In genomic region chr11:62610403-62610802, GRCh38 we compare ENCODE assay signal across 16 cellular contexts. TPM values are rescaled to one million over a fixed set of nuclear protein-coding genes. Genes with fewer than 3 reads are reported as not detected.
A peak's percentile ranks its signal among the peaks of the same experiment; 100 is the strongest.
DNase-seq lines count a peak whose midpoint lies in the region; ATAC-seq, FAIRE-seq and TF ChIP-seq lines count a peak whose summit lies in the region.
"Had no signal": no experiment of that assay in that cellular context is flagged by ENCODE, and none has a peak within 500 bp of the region (broad histone marks: within the 10 kb centered on the region; RNA-seq: fewer than 3 reads in every experiment).

No MANE protein-coding gene starts in this region.

- DNase-seq in HepG2 (ENCODE audit: low spot score) (no peak), right lobe of liver (no peak), activated B cell treated with CpG ODN at 0.5 μM for 24 hours (no peak), immature natural killer cell (no peak), lower leg skin (ENCODE audit: low spot score in 2 of 2) (no peak), dermis blood vessel endothelial cell (no peak), DMS153 treated with DMSO at 0.1 percent for 48 hours (lab: John Stamatoyannopoulos, UW; ENCODE audit: unreplicated experiment) (no peak), left lobe of liver (ENCODE audit: low spot score) (no peak)
- DNase-seq: activated gamma-delta T cell treated with Interleukin-2 at 50 U/mL for 16 hours; esophagus squamous epithelium; mesendoderm; NCI-H1694; NCI-H526; SHP77 treated with DMSO at 0.1 percent for 48 hours; stimulated activated CD4-positive, alpha-beta T cell treated with anti-CD3 and anti-CD28 coated beads, Interleukin-2, amount 100 ng/mL, for 24 hours had no signal

- H3K27me3 ChIP-seq in HepG2 (ENCODE audit: control insufficient read depth in 1 of 2, insufficient read depth in 2 of 2, low read length in 2 of 2) = no peaks in the 10 kb centered on the region; a peak in 1 of 5 replicates
- H3K27me3 ChIP-seq in right lobe of liver = no peaks in the 10 kb centered on the region
- H3K27me3 ChIP-seq: esophagus squamous epithelium had no signal

- H3K27me3 Mint-ChIP-seq in activated B cell treated with CpG ODN at 0.5 μM for 24 hours (no peaks in the 10 kb centered on the region), immature natural killer cell (ENCODE audit: low read depth in 3 of 3) (peaks cover 0 to 9% (median 3%) of the 10 kb centered on the region in 3 donors)

- peak overlapping the region; percentile 93 for H3K4me3 Mint-ChIP-seq in activated B cell treated with CpG ODN at 0.5 μM for 24 hours
- peak overlapping the region; percentile 44 to 73 (median 66) for H3K4me3 Mint-ChIP-seq in immature natural killer cell

- H3K27ac ChIP-seq in HepG2 (ENCODE audit: extremely low read length, insufficient read depth, low read length) = no peak overlapping the region
- H3K27ac ChIP-seq in right lobe of liver = no peak overlapping the region

- TF ChIP-seq POLR2A in HepG2 (IDR thresholded peaks at IDR 0.05; ENCODE audit: insufficient read depth in 1 of 2, low read depth in 2 of 2, low read length in 2 of 2) = no peak
- TF ChIP-seq POLR2A in right lobe of liver (IDR thresholded peaks at IDR 0.05) = no peak
- no peak for TF ChIP-seq POLR2A in lower leg skin (IDR thresholded peaks at IDR 0.05)

- H3K36me3 ChIP-seq in HepG2 (replicated peaks in 1 of 2; ENCODE audit: control insufficient read depth in 1 of 2, insufficient read depth in 2 of 2, low read length in 2 of 2) = no peaks in the 10 kb centered on the region; a peak in 2 of 5 replicates
- no peaks in the 10 kb centered on the region for H3K36me3 ChIP-seq in right lobe of liver
- H3K36me3 ChIP-seq: prostate gland had no signal

- CTCF ChIA-PET in HepG2 (lab: Yijun Ruan, JAX; ENCODE audit: low intra/inter-chr PET ratio, low total read pairs) (interaction anchor here (0.6 kb wide), 1 partner anchor 49 kb away, joined by 3 read pairs; no protein-coding TSS in a partner anchor), activated B cell treated with CpG ODN at 0.5 μM for 24 hours (lab: Charles Lee) (interaction anchor here (2.2 kb wide), 1 partner anchor 186 kb away, joined by 6 read pairs; no protein-coding TSS in a partner anchor)

- in situ Hi-C loops in HepG2 (cut with HindIII; ENCODE audit: extremely low pct_ligation_motif_present, low pct_unique_long_range_greater_than_20kb) = no loop called here

- TF ChIP-seq RAD21 in HepG2 (CRISPR knock-in tag; IDR thresholded peaks at IDR 0.05) = no peak

- peak overlapping the region; percentile 46 for H3K27ac Mint-ChIP-seq in activated B cell treated with CpG ODN at 0.5 μM for 24 hours
- peak overlapping the region; percentile 64 to 98 (median 80) for H3K27ac Mint-ChIP-seq in immature natural killer cell

- H3K4me1 ChIP-seq in HepG2 (ENCODE audit: insufficient read depth, low read length) = peaks cover 61% of the 10 kb centered on the region
- peaks cover 0 to 29% (median 12%) of the 10 kb centered on the region in 4 donors for H3K4me1 ChIP-seq in right lobe of liver

- TF ChIP-seq CTCF in HepG2 (CRISPR knock-in tag; IDR thresholded peaks at IDR 0.05) = no peak
- no peak for TF ChIP-seq CTCF in right lobe of liver (IDR thresholded peaks at IDR 0.05)
- TF ChIP-seq CTCF in activated B cell treated with CpG ODN at 0.5 μM for 24 hours (IDR thresholded peaks at IDR 0.05) = no peak
- no peak for TF ChIP-seq CTCF in lower leg skin (IDR thresholded peaks at IDR 0.05)

- no peaks in the 10 kb centered on the region for H4K20me1 ChIP-seq in HepG2 (ENCODE audit: insufficient read depth, low read length)

- H3K79me2 ChIP-seq in HepG2 (ENCODE audit: insufficient read depth, low read length) = peaks cover 2% of the 10 kb centered on the region

- H3K36me3 Mint-ChIP-seq in activated B cell treated with CpG ODN at 0.5 μM for 24 hours (ENCODE audit: low read depth) (peaks cover 54% of the 10 kb centered on the region), immature natural killer cell (peaks cover 5 to 19% (median 11%) of the 10 kb centered on the region in 3 donors)

- no peak overlapping the region for H3K4me3 ChIP-seq in HepG2 (replicated peaks in 1 of 3; ENCODE audit: insufficient read depth in 1 of 3, low read depth in 2 of 3, low read length in 3 of 3)
- H3K4me3 ChIP-seq in right lobe of liver = no peak overlapping the region
- H3K4me3 ChIP-seq in lower leg skin (ENCODE audit: low read depth, poor library complexity, severe bottlenecking) = no peak overlapping the region
- H3K4me3 ChIP-seq: prostate gland had no signal

- peaks cover 31% of the 10 kb centered on the region for H3K4me1 Mint-ChIP-seq in activated B cell treated with CpG ODN at 0.5 μM for 24 hours
- peaks cover 22 to 31% of the 10 kb centered on the region in 2 donors for H3K4me1 Mint-ChIP-seq in immature natural killer cell

- peak overlapping the region; percentile 96; the same call in 1 of the 2 replicates for H3K4me2 ChIP-seq in HepG2 (ENCODE audit: low read depth, low read length)

- no peak for FAIRE-seq in HepG2 (lab: Jason Lieb, UNC)

- 89% methylated on average over 4 of the region's 6 CpGs for WGBS in HepG2 (ENCODE audit: low lambda C conversion rate)
- 53% methylated on average over 3 of the region's 6 CpGs for WGBS in right lobe of liver (ENCODE audit: insufficient coverage, low coverage, low lambda C conversion rate, missing lambda C conversion rate)
- WGBS in lower leg skin, 2 donors = 93 to 95% methylated on average over 6 of the region's 6 CpGs

- H3K9me3 Mint-ChIP-seq in activated B cell treated with CpG ODN at 0.5 μM for 24 hours (no peaks in the 10 kb centered on the region), immature natural killer cell (no peaks in the 10 kb centered on the region)

- H3K9me3 ChIP-seq in HepG2 (ENCODE audit: low read length) (no peaks in the 10 kb centered on the region), right lobe of liver (no peaks in the 10 kb centered on the region)
- H3K9me3 ChIP-seq: esophagus squamous epithelium, prostate gland had no signal

- peak overlapping the region; percentile 80; the same call in 1 of the 2 replicates for H3K9ac ChIP-seq in HepG2 (ENCODE audit: insufficient read depth, low read depth, low read length)

- no peak overlapping the region for H2AFZ ChIP-seq in HepG2 (ENCODE audit: low read length)

- no TSS peak for BruUV-seq in HepG2 (replicated peaks; lab: Mats Ljungman, UMichigan)

- POLR2A ChIA-PET in HepG2 (lab: Yijun Ruan, JAX) = interaction anchor here (1.5 to 4.0 kb wide), 7 partner anchors 9 to 55 kb away, joined by 5 to 39 read pairs (median 20); partner anchors contain the start of genes B3GAT3, C11orf98, CSKMT and EEF1G
- POLR2A ChIA-PET in activated B cell treated with CpG ODN at 0.5 μM for 24 hours (lab: Charles Lee) = interaction anchor here (0.5 to 5.8 kb wide), 11 partner anchors 7 to 208 kb away, joined by 3 to 63 read pairs (median 5); partner anchors contain the start of genes B3GAT3, C11orf98, CSKMT and EEF1G

- intact Hi-C loops in HepG2 (cut with micrococcal nuclease; ENCODE audit: unreplicated experiment) (loop anchor here (5.0 kb wide), 1 partner anchor 42 kb away; the partner anchor contains the start of gene INTS5), right lobe of liver (cut with DNase I) (loop anchor here in 1 of 2 donors (10.0 kb wide), 1 partner anchor 64 kb away; the partner anchor contains the start of genes LBHD1, UBXN1 and UQCC3), activated B cell treated with CpG ODN at 0.5 μM for 24 hours (cut with micrococcal nuclease) (loop anchor here (5.0 kb wide), 1 partner anchor 232 kb away; no protein-coding TSS in a partner anchor), lower leg skin (cut with DNase I; ENCODE audit: low total_unique reads) (no loop called here)

- no peak for TF ChIP-seq EP300 in HepG2 (IDR thresholded peaks at IDR 0.05; ENCODE audit: low read depth in 2 of 2, low read length in 2 of 2)
- TF ChIP-seq EP300 in HepG2 (CRISPR knock-in tag; IDR thresholded peaks at IDR 0.05; ENCODE audit: borderline replicate concordance) = no peak

- ATAC-seq in HepG2 = no peak
- ATAC-seq in right lobe of liver = no peak
- no peak for ATAC-seq in activated B cell treated with CpG ODN at 0.5 μM for 24 hours (ENCODE audit: low read depth)
- ATAC-seq in left lobe of liver = no peak

RNA-seq across cellular contexts. Expression of gene EML3, which starts 2.2 kb away (rescaled TPM):
- total RNA-seq in HepG2 (2016; rRNA removed; fragmentation: Illumina TruSeq; extraction: Trizol) (4.6 and 10.6 TPM in 2 replicates), right lobe of liver (10 to 100 TPM; 19.1 to 36.4 (median 22.7) TPM), activated B cell treated with CpG ODN at 0.5 μM for 24 hours (115 and 128 TPM in 2 replicates), lower leg skin (10 to 100 TPM; 39.5 to 61.0 (median 42.9) TPM), dermis blood vessel endothelial cell (40.2 and 42.1 TPM in 2 replicates), left lobe of liver (29.9 TPM)
- total RNA-seq in HepG2 (2016; cell fraction: cytosol; rRNA removed; fragmentation: Illumina TruSeq; extraction: Trizol; ENCODE audit: low read depth) = 5.0 and 5.5 TPM in 2 replicates
- total RNA-seq in HepG2 (2016; cell fraction: insoluble cytoplasmic fraction; rRNA removed; fragmentation: Illumina TruSeq; extraction: Trizol) = 4.2 and 9.0 TPM in 2 replicates
- 4.8 and 7.0 TPM in 2 replicates for total RNA-seq in HepG2 (2016; cell fraction: membrane; rRNA removed; fragmentation: Illumina TruSeq; extraction: Trizol)
- total RNA-seq in HepG2 (2016; cell fraction: nucleus; rRNA removed; fragmentation: Illumina TruSeq; extraction: Trizol) = 9.2 and 9.5 TPM in 2 replicates
- polyA plus RNA-seq in HepG2 (2011; rRNA removed) (12.3 and 16.6 TPM in 2 replicates), immature natural killer cell (10 to 100 TPM; 15.9 to 25.8 (median 17.9) TPM)
- polyA plus RNA-seq in HepG2 (2011; cell fraction: cytosol; rRNA removed) = 7.8 and 7.9 TPM in 2 replicates
- 105 and 119 TPM in 2 replicates for polyA plus RNA-seq in HepG2 (2011; cell fraction: nucleus; rRNA removed)
- 14.9 and 16.7 TPM in 2 replicates for polyA plus RNA-seq in HepG2 (2012)
- polyA plus RNA-seq in HepG2 (2016; cell fraction: cytosol; fragmentation: Illumina TruSeq; extraction: Trizol; ENCODE audit: low read depth) = 1.3 and 2.0 TPM in 2 replicates
- 6.5 and 7.1 TPM in 2 replicates for polyA plus RNA-seq in HepG2 (2016; cell fraction: insoluble cytoplasmic fraction; fragmentation: Illumina TruSeq; extraction: Trizol; ENCODE audit: low read depth)
- polyA plus RNA-seq in HepG2 (2016; cell fraction: membrane; fragmentation: Illumina TruSeq; extraction: Trizol; ENCODE audit: low read depth) = 2.2 and 2.5 TPM in 2 replicates
- 33.3 and 38.2 TPM in 2 replicates for polyA plus RNA-seq in HepG2 (2016; cell fraction: nucleus; fragmentation: Illumina TruSeq; extraction: Trizol; ENCODE audit: insufficient read depth, low read depth)
- polyA minus RNA-seq in HepG2 (2011; rRNA and poly(A)+ RNA removed; ENCODE audit: low replicate concordance) = 14.6 and 43.9 TPM in 2 replicates
- polyA minus RNA-seq in HepG2 (2011; cell fraction: cytosol; rRNA and poly(A)+ RNA removed) = 3.8 and 6.3 TPM in 2 replicates
- polyA minus RNA-seq in HepG2 (2011; cell fraction: nucleus; rRNA and poly(A)+ RNA removed) = 11.2 and 14.0 TPM in 2 replicates

RNA-seq across cellular contexts. Expression of gene ROM1, which starts 2.7 kb away (rescaled TPM):
- 1.8 and 2.4 TPM in 2 replicates for total RNA-seq in HepG2 (2016; rRNA removed; fragmentation: Illumina TruSeq; extraction: Trizol)
- total RNA-seq in HepG2 (2016; cell fraction: cytosol; rRNA removed; fragmentation: Illumina TruSeq; extraction: Trizol; ENCODE audit: low read depth) = 2.8 and 4.2 TPM in 2 replicates
- total RNA-seq in HepG2 (2016; cell fraction: insoluble cytoplasmic fraction; rRNA removed; fragmentation: Illumina TruSeq; extraction: Trizol) = 2.9 and 3.2 TPM in 2 replicates
- total RNA-seq in HepG2 (2016; cell fraction: membrane; rRNA removed; fragmentation: Illumina TruSeq; extraction: Trizol) = 2.5 and 3.7 TPM in 2 replicates
- 1.0 and 2.0 TPM in 2 replicates for total RNA-seq in HepG2 (2016; cell fraction: nucleus; rRNA removed; fragmentation: Illumina TruSeq; extraction: Trizol)
- polyA plus RNA-seq in HepG2 (2011; rRNA removed) = 1.2 and 1.6 TPM in 2 replicates
- polyA plus RNA-seq in HepG2 (2011; cell fraction: cytosol; rRNA removed) = 1.3 and 1.4 TPM in 2 replicates
- polyA plus RNA-seq in HepG2 (2011; cell fraction: nucleus; rRNA removed) = 1.5 and 1.6 TPM in 2 replicates
- 1.0 and 1.8 TPM in 2 replicates for polyA plus RNA-seq in HepG2 (2012)
- 3.0 and 3.4 TPM in 2 replicates for polyA plus RNA-seq in HepG2 (2016; cell fraction: cytosol; fragmentation: Illumina TruSeq; extraction: Trizol; ENCODE audit: low read depth)
- polyA plus RNA-seq in HepG2 (2016; cell fraction: insoluble cytoplasmic fraction; fragmentation: Illumina TruSeq; extraction: Trizol; ENCODE audit: low read depth) = 1.7 and 1.9 TPM in 2 replicates
- polyA plus RNA-seq in HepG2 (2016; cell fraction: membrane; fragmentation: Illumina TruSeq; extraction: Trizol; ENCODE audit: low read depth) = 4.9 and 5.0 TPM in 2 replicates
- polyA plus RNA-seq in HepG2 (2016; cell fraction: nucleus; fragmentation: Illumina TruSeq; extraction: Trizol; ENCODE audit: insufficient read depth, low read depth) = 1.8 and 3.1 TPM in 2 replicates
- 0.92 and 3.5 TPM in 2 replicates for polyA minus RNA-seq in HepG2 (2011; rRNA and poly(A)+ RNA removed; ENCODE audit: low replicate concordance)
- polyA minus RNA-seq in HepG2 (2011; cell fraction: cytosol; rRNA and poly(A)+ RNA removed) = not detected in 2 replicates
- 0.39 TPM in 1 of 2 replicates, not detected in the other for polyA minus RNA-seq in HepG2 (2011; cell fraction: nucleus; rRNA and poly(A)+ RNA removed)
- 1 to 10 TPM; 1.1 to 2.9 (median 1.2) TPM for total RNA-seq in right lobe of liver
- total RNA-seq in activated B cell treated with CpG ODN at 0.5 μM for 24 hours = 0.89 and 2.6 TPM in 2 replicates
- 1 to 10 TPM in 2 of 3 donors, under 1 TPM in 1; 0.17 to 2.1 (median 1.6) TPM for polyA plus RNA-seq in immature natural killer cell
- total RNA-seq in lower leg skin = 1 to 10 TPM; 4.0 to 7.6 (median 6.5) TPM
- 5.4 and 5.6 TPM in 2 replicates for total RNA-seq in dermis blood vessel endothelial cell
- total RNA-seq in left lobe of liver = 1.1 TPM

RNA-seq across cellular contexts. Expression of gene MTA2, which starts 8.7 kb away (rescaled TPM):
- total RNA-seq in HepG2 (2016; rRNA removed; fragmentation: Illumina TruSeq; extraction: Trizol) = 58.1 and 70.0 TPM in 2 replicates
- 7.1 and 9.5 TPM in 2 replicates for total RNA-seq in HepG2 (2016; cell fraction: cytosol; rRNA removed; fragmentation: Illumina TruSeq; extraction: Trizol; ENCODE audit: low read depth)
- 50.7 and 71.8 TPM in 2 replicates for total RNA-seq in HepG2 (2016; cell fraction: insoluble cytoplasmic fraction; rRNA removed; fragmentation: Illumina TruSeq; extraction: Trizol)
- 25.5 and 28.8 TPM in 2 replicates for total RNA-seq in HepG2 (2016; cell fraction: membrane; rRNA removed; fragmentation: Illumina TruSeq; extraction: Trizol)
- 47.0 and 57.9 TPM in 2 replicates for total RNA-seq in HepG2 (2016; cell fraction: nucleus; rRNA removed; fragmentation: Illumina TruSeq; extraction: Trizol)
- polyA plus RNA-seq in HepG2 (2011; rRNA removed) = 14.0 and 16.8 TPM in 2 replicates
- polyA plus RNA-seq in HepG2 (2011; cell fraction: cytosol; rRNA removed) = 9.2 and 10.6 TPM in 2 replicates
- 53.6 and 67.6 TPM in 2 replicates for polyA plus RNA-seq in HepG2 (2011; cell fraction: nucleus; rRNA removed)
- polyA plus RNA-seq in HepG2 (2012) = 30.7 and 30.9 TPM in 2 replicates
- 4.0 and 4.5 TPM in 2 replicates for polyA plus RNA-seq in HepG2 (2016; cell fraction: cytosol; fragmentation: Illumina TruSeq; extraction: Trizol; ENCODE audit: low read depth)
- 47.2 and 53.8 TPM in 2 replicates for polyA plus RNA-seq in HepG2 (2016; cell fraction: insoluble cytoplasmic fraction; fragmentation: Illumina TruSeq; extraction: Trizol; ENCODE audit: low read depth)
- 12.6 and 14.0 TPM in 2 replicates for polyA plus RNA-seq in HepG2 (2016; cell fraction: membrane; fragmentation: Illumina TruSeq; extraction: Trizol; ENCODE audit: low read depth)
- 121 and 126 TPM in 2 replicates for polyA plus RNA-seq in HepG2 (2016; cell fraction: nucleus; fragmentation: Illumina TruSeq; extraction: Trizol; ENCODE audit: insufficient read depth, low read depth)
- 21.5 and 102 TPM in 2 replicates for polyA minus RNA-seq in HepG2 (2011; rRNA and poly(A)+ RNA removed; ENCODE audit: low replicate concordance)
- polyA minus RNA-seq in HepG2 (2011; cell fraction: cytosol; rRNA and poly(A)+ RNA removed) = 11.9 and 14.7 TPM in 2 replicates
- 37.2 and 50.7 TPM in 2 replicates for polyA minus RNA-seq in HepG2 (2011; cell fraction: nucleus; rRNA and poly(A)+ RNA removed)
- total RNA-seq in right lobe of liver = 10 to 100 TPM; 20.0 to 38.0 (median 31.8) TPM
- 170 and 175 TPM in 2 replicates for total RNA-seq in activated B cell treated with CpG ODN at 0.5 μM for 24 hours
- 10 to 100 TPM in 2 of 3 donors, 1 to 10 TPM in 1; 9.7 to 48.4 (median 22.4) TPM for polyA plus RNA-seq in immature natural killer cell
- 100 to 1,000 TPM in 2 of 4 donors, 10 to 100 TPM in 2; 91.3 to 139 (median 98.3) TPM for total RNA-seq in lower leg skin
- 190 and 209 TPM in 2 replicates for total RNA-seq in dermis blood vessel endothelial cell
- 24.4 TPM for total RNA-seq in left lobe of liver

RNA-seq across cellular contexts. Expression of gene B3GAT3, which starts 11.4 kb away (rescaled TPM):
- total RNA-seq in HepG2 (2016; rRNA removed; fragmentation: Illumina TruSeq; extraction: Trizol) (8.4 and 21.3 TPM in 2 replicates), right lobe of liver (10 to 100 TPM; 17.1 to 32.8 (median 23.4) TPM), activated B cell treated with CpG ODN at 0.5 μM for 24 hours (48.8 and 56.6 TPM in 2 replicates), lower leg skin (10 to 100 TPM; 29.7 to 51.8 (median 35.2) TPM), dermis blood vessel endothelial cell (16.2 and 18.2 TPM in 2 replicates), left lobe of liver (16.8 TPM)
- total RNA-seq in HepG2 (2016; cell fraction: cytosol; rRNA removed; fragmentation: Illumina TruSeq; extraction: Trizol; ENCODE audit: low read depth) = 7.6 and 8.5 TPM in 2 replicates
- 7.2 and 20.6 TPM in 2 replicates for total RNA-seq in HepG2 (2016; cell fraction: insoluble cytoplasmic fraction; rRNA removed; fragmentation: Illumina TruSeq; extraction: Trizol)
- total RNA-seq in HepG2 (2016; cell fraction: membrane; rRNA removed; fragmentation: Illumina TruSeq; extraction: Trizol) = 12.5 and 15.3 TPM in 2 replicates
- total RNA-seq in HepG2 (2016; cell fraction: nucleus; rRNA removed; fragmentation: Illumina TruSeq; extraction: Trizol) = 17.4 and 18.9 TPM in 2 replicates
- polyA plus RNA-seq in HepG2 (2011; rRNA removed) (26.1 and 40.4 TPM in 2 replicates), immature natural killer cell (10 to 100 TPM; 35.5 to 54.1 (median 49.7) TPM)
- polyA plus RNA-seq in HepG2 (2011; cell fraction: cytosol; rRNA removed) = 30.3 and 46.6 TPM in 2 replicates
- polyA plus RNA-seq in HepG2 (2011; cell fraction: nucleus; rRNA removed) = 51.0 and 53.9 TPM in 2 replicates
- 10.7 and 25.1 TPM in 2 replicates for polyA plus RNA-seq in HepG2 (2012)
- 9.0 and 11.1 TPM in 2 replicates for polyA plus RNA-seq in HepG2 (2016; cell fraction: cytosol; fragmentation: Illumina TruSeq; extraction: Trizol; ENCODE audit: low read depth)
- 9.2 and 10.9 TPM in 2 replicates for polyA plus RNA-seq in HepG2 (2016; cell fraction: insoluble cytoplasmic fraction; fragmentation: Illumina TruSeq; extraction: Trizol; ENCODE audit: low read depth)
- polyA plus RNA-seq in HepG2 (2016; cell fraction: membrane; fragmentation: Illumina TruSeq; extraction: Trizol; ENCODE audit: low read depth) = 12.7 and 14.3 TPM in 2 replicates
- polyA plus RNA-seq in HepG2 (2016; cell fraction: nucleus; fragmentation: Illumina TruSeq; extraction: Trizol; ENCODE audit: insufficient read depth, low read depth) = 47.6 and 51.7 TPM in 2 replicates
- 21.5 and 23.9 TPM in 2 replicates for polyA minus RNA-seq in HepG2 (2011; rRNA and poly(A)+ RNA removed; ENCODE audit: low replicate concordance)
- polyA minus RNA-seq in HepG2 (2011; cell fraction: cytosol; rRNA and poly(A)+ RNA removed) = 14.7 and 15.0 TPM in 2 replicates
- polyA minus RNA-seq in HepG2 (2011; cell fraction: nucleus; rRNA and poly(A)+ RNA removed) = 4.8 and 5.2 TPM in 2 replicates

RNA-seq across cellular contexts. Expression of gene TUT1, which starts 19.1 kb away (rescaled TPM):
- 8.5 and 9.7 TPM in 2 replicates for total RNA-seq in HepG2 (2016; rRNA removed; fragmentation: Illumina TruSeq; extraction: Trizol)
- total RNA-seq in HepG2 (2016; cell fraction: cytosol; rRNA removed; fragmentation: Illumina TruSeq; extraction: Trizol; ENCODE audit: low read depth) = 2.2 and 4.6 TPM in 2 replicates
- total RNA-seq in HepG2 (2016; cell fraction: insoluble cytoplasmic fraction; rRNA removed; fragmentation: Illumina TruSeq; extraction: Trizol) = 6.9 and 10.1 TPM in 2 replicates
- 3.7 and 6.0 TPM in 2 replicates for total RNA-seq in HepG2 (2016; cell fraction: membrane; rRNA removed; fragmentation: Illumina TruSeq; extraction: Trizol)
- total RNA-seq in HepG2 (2016; cell fraction: nucleus; rRNA removed; fragmentation: Illumina TruSeq; extraction: Trizol) = 8.1 and 9.3 TPM in 2 replicates
- 14.3 and 17.5 TPM in 2 replicates for polyA plus RNA-seq in HepG2 (2011; rRNA removed)
- 6.3 and 8.4 TPM in 2 replicates for polyA plus RNA-seq in HepG2 (2011; cell fraction: cytosol; rRNA removed)
- polyA plus RNA-seq in HepG2 (2011; cell fraction: nucleus; rRNA removed) = 43.5 and 52.1 TPM in 2 replicates
- 13.1 and 14.1 TPM in 2 replicates for polyA plus RNA-seq in HepG2 (2012)
- polyA plus RNA-seq in HepG2 (2016; cell fraction: cytosol; fragmentation: Illumina TruSeq; extraction: Trizol; ENCODE audit: low read depth) = 2.4 and 2.7 TPM in 2 replicates
- polyA plus RNA-seq in HepG2 (2016; cell fraction: insoluble cytoplasmic fraction; fragmentation: Illumina TruSeq; extraction: Trizol; ENCODE audit: low read depth) = 7.0 and 9.3 TPM in 2 replicates
- 3.7 and 4.0 TPM in 2 replicates for polyA plus RNA-seq in HepG2 (2016; cell fraction: membrane; fragmentation: Illumina TruSeq; extraction: Trizol; ENCODE audit: low read depth)
- 25.7 TPM in 2 replicates for polyA plus RNA-seq in HepG2 (2016; cell fraction: nucleus; fragmentation: Illumina TruSeq; extraction: Trizol; ENCODE audit: insufficient read depth, low read depth)
- polyA minus RNA-seq in HepG2 (2011; rRNA and poly(A)+ RNA removed; ENCODE audit: low replicate concordance) = 12.6 and 15.7 TPM in 2 replicates
- polyA minus RNA-seq in HepG2 (2011; cell fraction: cytosol; rRNA and poly(A)+ RNA removed) = 4.7 and 8.8 TPM in 2 replicates
- 3.9 and 9.4 TPM in 2 replicates for polyA minus RNA-seq in HepG2 (2011; cell fraction: nucleus; rRNA and poly(A)+ RNA removed)
- total RNA-seq in right lobe of liver = 10 to 100 TPM; 12.3 to 34.2 (median 21.1) TPM
- total RNA-seq in activated B cell treated with CpG ODN at 0.5 μM for 24 hours = 27.8 and 30.9 TPM in 2 replicates
- 10 to 100 TPM in 2 of 3 donors, 1 to 10 TPM in 1; 7.3 to 16.2 (median 12.5) TPM for polyA plus RNA-seq in immature natural killer cell
- 10 to 100 TPM; 11.0 to 29.8 (median 15.8) TPM for total RNA-seq in lower leg skin
- total RNA-seq in dermis blood vessel endothelial cell = 13.8 and 15.1 TPM in 2 replicates
- 32.6 TPM for total RNA-seq in left lobe of liver
